Comparison of ENCODE assay signal across 29 cellular contexts in genomic region chr9:116516456-116516855, GRCh38.
"Had no signal": no experiment of that assay in that cellular context is flagged by ENCODE, and none has a peak within 500 bp of the region (broad histone marks: within the 10 kb centered on the region; RNA-seq: fewer than 3 reads in every experiment).

No MANE protein-coding gene starts in this region.

- H3K9me3 ChIP-seq: adrenal gland, pancreas, prostate gland had no signal

- H3K27ac ChIP-seq: adrenal gland, esophagus muscularis mucosa, gastroesophageal sphincter, pancreas, prostate gland, spleen, suprapubic skin, tibial artery, upper lobe of right lung, WERI-Rb-1 had no signal

- DNase-seq: activated CD4-positive, alpha-beta T cell treated with anti-CD3 and anti-CD28 coated beads for 48 hours; activated CD4-positive, alpha-beta T cell treated with anti-CD3 and anti-CD28 coated beads, Interleukin-2, amount 50 U/mL, for 48 hours; activated CD8-positive, alpha-beta memory T cell treated with anti-CD3 and anti-CD28 coated beads for 24 hours; activated CD8-positive, alpha-beta memory T cell treated with anti-CD3 and anti-CD28 coated beads, Interleukin-2, amount 50 U/mL, for 4 hours; activated effector memory CD4-positive, alpha-beta T cell treated with anti-CD3 and anti-CD28 coated beads, Interleukin-2, amount 50 U/mL, for 16 hours; activated naive CD4-positive, alpha-beta T cell treated with anti-CD3 and anti-CD28 coated beads for 36 hours; activated naive CD8-positive, alpha-beta T cell treated with anti-CD3 and anti-CD28 coated beads for 36 hours; activated T-cell treated with anti-CD3 and anti-CD28 coated beads, Interleukin-2, amount 50 U/mL, for 1 hour; adrenal gland; central memory CD4-positive, alpha-beta T cell; endodermal cell; head of caudate nucleus; hippocampal formation; kidney; midbrain; naive thymus-derived CD4-positive, alpha-beta T cell; nucleus accumbens; pancreas; spleen; stimulated activated naive CD4-positive, alpha-beta T cell; T-helper 1 cell; tibial artery; upper lobe of right lung; WERI-Rb-1 had no signal

- H3K27me3 ChIP-seq: adrenal gland, esophagus muscularis mucosa, gastroesophageal sphincter, pancreas, spleen, suprapubic skin, tibial artery, upper lobe of right lung had no signal

- H3K4me1 ChIP-seq: adrenal gland, esophagus muscularis mucosa, gastroesophageal sphincter, pancreas, prostate gland, spleen, suprapubic skin, tibial artery, upper lobe of right lung had no signal

- ATAC-seq: activated CD4-positive, CD25-positive, alpha-beta regulatory T cell treated with anti-CD3 and anti-CD28 coated beads, Interleukin-2, amount 50 U/mL, for 24 hours; gastroesophageal sphincter; naive thymus-derived CD4-positive, alpha-beta T cell; pancreas; upper lobe of right lung had no signal

- H3K4me3 ChIP-seq: adrenal gland, esophagus muscularis mucosa, gastroesophageal sphincter, pancreas, prostate gland, spleen, suprapubic skin, tibial artery, upper lobe of right lung had no signal

- H3K36me3 ChIP-seq: adrenal gland, esophagus muscularis mucosa, gastroesophageal sphincter, pancreas, prostate gland, spleen, suprapubic skin, tibial artery, upper lobe of right lung, WERI-Rb-1 had no signal
